8 cellular contexts compared by ENCODE assay signal in genomic region chr1:205344010-205344808, GRCh38. TPM values are rescaled to one million over a fixed set of nuclear protein-coding genes. Genes with fewer than 3 reads are reported as not detected.
DNase-seq lines count a peak whose midpoint lies in the region; ATAC-seq and TF ChIP-seq lines count a peak whose summit lies in the region.

No MANE protein-coding gene starts in this region.

- no peak overlapping the region for H2BK5ac ChIP-seq in H9 (ENCODE audit: insufficient read length, low read length)

- H2AFZ ChIP-seq in H9 (ENCODE audit: low read length), result no peak overlapping the region

- H2BK12ac ChIP-seq in H9 (ENCODE audit: insufficient read length, low read depth, low read length), result no peak overlapping the region

- no CpG with 5 or more reads among the region's 63 CpGs for WGBS in H9 (ENCODE audit: extremely low coverage, insufficient read length, low lambda C conversion rate)

- CTCF ChIA-PET in T-cell (lab: Charles Lee), result no interaction called here

- H3K27me3 ChIP-seq in H9 (ENCODE audit: insufficient read depth, low read length), result peaks cover 12% of the 10 kb centered on the region; the same call in 1 of the 2 replicates

- H4K91ac ChIP-seq in H9 (ENCODE audit: insufficient read length, low read depth, low read length), result no peak overlapping the region

- H3K4ac ChIP-seq in H9 (ENCODE audit: low read depth, low read length), result no peak overlapping the region

- no peaks in the 10 kb centered on the region for H3K79me1 ChIP-seq in H9 (ENCODE audit: insufficient read depth, low read depth, low read length, poor library complexity, severe bottlenecking)

- H3K79me2 ChIP-seq in H9 (ENCODE audit: insufficient read depth, low read length), result no peaks in the 10 kb centered on the region

- H3K27me3 Mint-ChIP-seq in H9 (ENCODE audit: low read depth), result peaks cover 70% of the 10 kb centered on the region
- H3K27me3 Mint-ChIP-seq in T-cell, result peaks cover 47 to 51% of the 10 kb centered on the region in 2 donors

- no peak overlapping the region for H3K14ac ChIP-seq in H9 (ENCODE audit: insufficient read depth, low read length)

- no peak overlapping the region for H3K23ac ChIP-seq in H9 (ENCODE audit: insufficient read length, low read depth, low read length)

- H2BK20ac ChIP-seq in H9 (ENCODE audit: low read depth, low read length, poor library complexity, severe bottlenecking), result no peak overlapping the region

- POLR2A ChIA-PET in T-cell (lab: Charles Lee), result no interaction called here

- H4K8ac ChIP-seq in H9 (replicated peaks; ENCODE audit: insufficient read length, low read depth, low read length), result no peak overlapping the region

- peaks cover 2% of the 10 kb centered on the region; the same call in 1 of the 2 replicates for H3K4me1 ChIP-seq in H9 (ENCODE audit: insufficient read depth, low read length)

- no peak overlapping the region for H3K9ac ChIP-seq in H9 (ENCODE audit: extremely low read depth, insufficient read length, low read length)

- H3K36me3 Mint-ChIP-seq in H9 (ENCODE audit: insufficient read depth in 1 of 3, low read depth in 3 of 3) (peaks cover 0 to 2% (median 0%) of the 10 kb centered on the region in 3 experiments; a peak in 2 of 7 replicates), T-cell (no peaks in the 10 kb centered on the region)

- ATAC-seq in T-cell (replicated peaks in 1 of 4) (peak; percentile 83 to 90 (median 86)), GM18505 (IDR thresholded peaks at IDR 0.05; ENCODE audit: unreplicated experiment) (no peak), GM19397 (IDR thresholded peaks at IDR 0.05; ENCODE audit: unreplicated experiment) (no peak)

- no peaks in the 10 kb centered on the region for H4K20me1 ChIP-seq in H9 (ENCODE audit: control insufficient read depth, insufficient read depth, insufficient read length)

- TF ChIP-seq POLR2A in GM18505 (IDR thresholded peaks at IDR 0.05; ENCODE audit: borderline replicate concordance, extremely low read depth, insufficient read depth, insufficient read length), result no peak

- no peak overlapping the region for H2AK5ac ChIP-seq in H9 (ENCODE audit: insufficient read length, low read length)

- H3K4me3 Mint-ChIP-seq in H9 (peak overlapping the region; percentile 60 to 79), T-cell (peak overlapping the region; percentile 55 to 75 (median 67))

- H3K9me3 Mint-ChIP-seq in H9 (no peaks in the 10 kb centered on the region), T-cell (no peaks in the 10 kb centered on the region)

- H3K9me3 ChIP-seq in H9 (ENCODE audit: control insufficient read depth, low read depth, low read length), result no peaks in the 10 kb centered on the region

- no peak overlapping the region for H3K27ac ChIP-seq in H9 (ENCODE audit: insufficient read length, low read depth, low read length)

- peaks cover 4% of the 10 kb centered on the region for H3K23me2 ChIP-seq in H9 (ENCODE audit: insufficient read length, low read depth, low read length, poor library complexity, severe bottlenecking)

- H3K56ac ChIP-seq in H9 (ENCODE audit: insufficient read length, low read depth, low read length), result no peak overlapping the region

- no peak overlapping the region for H2BK120ac ChIP-seq in H9 (ENCODE audit: low read depth, low read length, poor library complexity, severe bottlenecking)

- peaks cover 40% of the 10 kb centered on the region in 2 experiments for H3K4me1 Mint-ChIP-seq in H9
- H3K4me1 Mint-ChIP-seq in T-cell, result peaks cover 11 to 15% (median 13%) of the 10 kb centered on the region in 3 donors

- no peak for DNase-seq in H9
- DNase-seq in T-cell, result peak in 31 of 34 experiments; percentile 11 to 47 (median 33)
- DNase-seq in astrocyte of the hippocampus (ENCODE audit: low read depth, low spot score), result peak; percentile 50
- peak; percentile 9 for DNase-seq in iris pigment epithelial cell (ENCODE audit: low read depth)
- DNase-seq in stimulated activated CD4-positive, alpha-beta T cell treated with anti-CD3 and anti-CD28 coated beads, Interleukin-1b, Interleukin-23, amount 100 ng/mL, for 48 hours, result peak; percentile 24
- no peak for DNase-seq in MV-4-11 (lab: John Stamatoyannopoulos, UW)

- H3K18ac ChIP-seq in H9 (ENCODE audit: insufficient read length, low read depth, low read length), result no peak overlapping the region

- no peak overlapping the region for H3K27ac Mint-ChIP-seq in H9
- H3K27ac Mint-ChIP-seq in T-cell, result peak overlapping the region in 1 of 2 donors; percentile 48

- TF ChIP-seq CTCF in H9 (conservative IDR thresholded peaks at IDR 0.05), result no peak

- H2BK15ac ChIP-seq in H9 (ENCODE audit: low read depth, low read length), result no peak overlapping the region

- no peak overlapping the region for H3T11ph ChIP-seq in H9 (ENCODE audit: low read length)

- no peak overlapping the region for H4K5ac ChIP-seq in H9 (ENCODE audit: insufficient read length, low read depth, low read length)

- peak overlapping the region; percentile 72 for H3K4me2 ChIP-seq in H9 (ENCODE audit: insufficient read depth, insufficient read length, low read length)

RNA-seq across cellular contexts. Expression of gene KLHDC8A, which starts 12.5 kb away (rescaled TPM):
- total RNA-seq in H9 (2021) (0.96 and 1.0 TPM in 2 replicates), T-cell (under 1 TPM in 1 of 5 donors, not detected in 4; 0.30 TPM)

RNA-seq across cellular contexts. Expression of gene NUAK2, which starts 22.7 kb away (rescaled TPM):
- total RNA-seq in H9 (2021) (15.4 and 15.5 TPM in 2 replicates), T-cell (10 to 100 TPM; 15.0 to 38.7 (median 32.7) TPM)

Comparison
In these comparisons a context has a peak if more than half of its experiments do, and no peak if none do; other contexts are left out.
1. DNase-seq: peak in T-cell (31 of 34), astrocyte of the hippocampus (single experiment), iris pigment epithelial cell (single experiment) and stimulated activated CD4-positive, alpha-beta T cell treated with anti-CD3 and anti-CD28 coated beads, Interleukin-1b, Interleukin-23, amount 100 ng/mL, for 48 hours (single experiment); none in H9 (single experiment) and MV-4-11 (single experiment).
2. ATAC-seq: peak in T-cell (4 of 4); none in GM18505 (single experiment) and GM19397 (single experiment).